In genomic region chr20:13758884-13759283, GRCh38 we compare ENCODE assay signal across 28 cellular contexts.
"Had no signal": no experiment of that assay in that cellular context is flagged by ENCODE, and none has a peak within 500 bp of the region (broad histone marks: within the 10 kb centered on the region; RNA-seq: fewer than 3 reads in every experiment).

No MANE protein-coding gene starts in this region.

- H3K27ac ChIP-seq: ovary, prostate gland, testis, WERI-Rb-1 had no signal

- H3K4me3 Mint-ChIP-seq: activated CD4-positive, alpha-beta memory T cell treated with anti-CD3 and anti-CD28 coated beads for 36 hours; activated CD4-positive, alpha-beta T cell treated with anti-CD3 and anti-CD28 coated beads, Interleukin-2, amount 10 ng/mL, durations not matched to agents 24 days and 14 days; activated naive CD4-positive, alpha-beta T cell treated with anti-CD3 and anti-CD28 coated beads, Interleukin-2, amount 50 U/mL, for 24 hours; activated naive CD8-positive, alpha-beta T cell treated with anti-CD3 and anti-CD28 coated beads, Interleukin-2, amount 50 U/mL, for 24 hours; activated T-helper 1 cell treated with anti-CD3 and anti-CD28 coated beads, Interleukin-12 subunit alpha, Interleukin-12 subunit beta, Interleukin-2, Interleukin-4 antibody, amounts not matched to agents 30 ng/mL and 10 ng/mL and 1 ng/mL, durations not matched to agents 14 hours and 24 hours and 36 hours; endodermal cell; mesothelial cell of epicardium; naive thymus-derived CD4-positive, alpha-beta T cell had no signal

- H3K4me1 Mint-ChIP-seq: activated naive CD4-positive, alpha-beta T cell treated with anti-CD3 and anti-CD28 coated beads, Interleukin-2, amount 50 U/mL, for 24 hours; activated naive CD8-positive, alpha-beta T cell treated with anti-CD3 and anti-CD28 coated beads, Interleukin-2, amount 50 U/mL, for 24 hours; endodermal cell; mesothelial cell of epicardium had no signal

- H3K27me3 Mint-ChIP-seq: activated CD4-positive, alpha-beta memory T cell treated with anti-CD3 and anti-CD28 coated beads for 36 hours; activated CD4-positive, alpha-beta T cell treated with anti-CD3 and anti-CD28 coated beads, Interleukin-2, amount 10 ng/mL, durations not matched to agents 24 days and 14 days; activated naive CD4-positive, alpha-beta T cell treated with anti-CD3 and anti-CD28 coated beads, Interleukin-2, amount 50 U/mL, for 24 hours; activated naive CD8-positive, alpha-beta T cell treated with anti-CD3 and anti-CD28 coated beads, Interleukin-2, amount 50 U/mL, for 24 hours; naive thymus-derived CD4-positive, alpha-beta T cell had no signal

- H3K9me3 Mint-ChIP-seq: activated CD4-positive, alpha-beta memory T cell treated with anti-CD3 and anti-CD28 coated beads for 36 hours; activated CD4-positive, alpha-beta T cell treated with anti-CD3 and anti-CD28 coated beads, Interleukin-2, amount 10 ng/mL, durations not matched to agents 24 days and 14 days; activated naive CD4-positive, alpha-beta T cell treated with anti-CD3 and anti-CD28 coated beads, Interleukin-2, amount 50 U/mL, for 24 hours; activated naive CD8-positive, alpha-beta T cell treated with anti-CD3 and anti-CD28 coated beads, Interleukin-2, amount 50 U/mL, for 24 hours; activated T-helper 1 cell treated with anti-CD3 and anti-CD28 coated beads, Interleukin-12 subunit alpha, Interleukin-12 subunit beta, Interleukin-2, Interleukin-4 antibody, amounts not matched to agents 30 ng/mL and 10 ng/mL and 1 ng/mL, durations not matched to agents 14 hours and 24 hours and 36 hours; mesothelial cell of epicardium; naive thymus-derived CD4-positive, alpha-beta T cell had no signal

- H3K9me3 ChIP-seq: ovary, prostate gland, testis had no signal

- DNase-seq: activated CD4-positive, alpha-beta memory T cell treated with anti-CD3 and anti-CD28 coated beads for 36 hours; activated CD4-positive, alpha-beta T cell treated with anti-CD3 and anti-CD28 coated beads, Interleukin-2, amount 10 ng/mL, durations not matched to agents 24 days and 14 days; activated CD4-positive, CD25-positive, alpha-beta regulatory T cell treated with anti-CD3 and anti-CD28 coated beads, Interleukin-2, amount 50 U/mL, for 72 hours; activated CD8-positive, alpha-beta memory T cell treated with anti-CD3 and anti-CD28 coated beads, Interleukin-2, amount 50 U/mL, for 4 hours; activated gamma-delta T cell; activated naive CD8-positive, alpha-beta T cell treated with anti-CD3 and anti-CD28 coated beads, Interleukin-2, amount 50 U/mL, for 24 hours; activated T-cell treated with anti-CD3 and anti-CD28 coated beads, Interleukin-2, amount 50 U/mL, for 1 hour; amygdala; central memory CD4-positive, alpha-beta T cell; endodermal cell; foreskin fibroblast; head of caudate nucleus; hippocampal formation; naive thymus-derived CD4-positive, alpha-beta T cell; ovary; retina; stimulated activated CD4-positive, alpha-beta T cell treated with anti-CD3 and anti-CD28 coated beads, Interleukin-15, amount 100 ng/mL, for 24 hours; stimulated activated CD4-positive, alpha-beta T cell treated with anti-CD3 and anti-CD28 coated beads, Interleukin-2, amount 100 ng/mL, for 24 hours; stimulated activated naive CD8-positive, alpha-beta T cell treated with anti-CD3 and anti-CD28 coated beads, Interleukin-15, Interleukin-2, amounts not matched to agents 100 U/mL and 50 U/mL, for 24 hours; T-helper 9 cell; testis; trophoblast cell; WERI-Rb-1 had no signal

- H3K4me3 ChIP-seq: ovary, prostate gland, testis had no signal

- ATAC-seq: activated naive CD8-positive, alpha-beta T cell treated with anti-CD3 and anti-CD28 coated beads, Interleukin-2, amount 50 U/mL, for 24 hours; esophagus mucosa; naive thymus-derived CD4-positive, alpha-beta T cell; stimulated activated naive CD8-positive, alpha-beta T cell treated with anti-CD3 and anti-CD28 coated beads, Interleukin-15, Interleukin-2, amounts not matched to agents 100 U/mL and 50 U/mL, for 24 hours had no signal

- H3K4me1 ChIP-seq: prostate gland, testis had no signal

- H3K27me3 ChIP-seq: ovary, testis had no signal

- H3K27ac Mint-ChIP-seq: activated CD4-positive, alpha-beta memory T cell treated with anti-CD3 and anti-CD28 coated beads for 36 hours; activated CD4-positive, alpha-beta T cell treated with anti-CD3 and anti-CD28 coated beads, Interleukin-2, amount 10 ng/mL, durations not matched to agents 24 days and 14 days; activated naive CD4-positive, alpha-beta T cell treated with anti-CD3 and anti-CD28 coated beads, Interleukin-2, amount 50 U/mL, for 24 hours; activated naive CD8-positive, alpha-beta T cell treated with anti-CD3 and anti-CD28 coated beads, Interleukin-2, amount 50 U/mL, for 24 hours; activated T-helper 1 cell treated with anti-CD3 and anti-CD28 coated beads, Interleukin-12 subunit alpha, Interleukin-12 subunit beta, Interleukin-2, Interleukin-4 antibody, amounts not matched to agents 30 ng/mL and 10 ng/mL and 1 ng/mL, durations not matched to agents 14 hours and 24 hours and 36 hours; endodermal cell; mesothelial cell of epicardium had no signal

- H3K36me3 ChIP-seq: ovary, prostate gland had no signal
